ENCODE assay signal across 11 cellular contexts in the genomic region with DNA sequence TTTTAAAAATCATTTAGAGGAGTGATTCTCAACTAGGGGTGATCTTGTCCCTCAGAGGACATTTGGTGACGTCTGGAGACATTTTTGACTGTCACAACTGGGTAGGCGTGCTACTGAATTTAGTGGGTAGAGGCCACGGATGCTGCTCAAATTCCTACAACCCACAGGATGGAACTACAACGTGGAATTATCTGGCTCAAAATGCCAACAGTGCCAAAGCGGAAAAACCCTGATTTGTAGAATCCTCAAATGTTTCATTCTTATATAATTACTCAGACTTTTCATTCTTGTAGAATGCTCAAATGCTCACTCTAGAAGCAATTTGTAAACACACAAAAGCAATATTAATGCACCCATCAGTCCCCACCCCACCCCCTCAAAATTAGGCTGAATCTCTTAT.
DNase-seq lines count a peak whose midpoint lies in the region; ATAC-seq and TF ChIP-seq lines count a peak whose summit lies in the region.
"Had no signal": no experiment of that assay in that cellular context is flagged by ENCODE, and none has a peak within 500 bp of the region (broad histone marks: within the 10 kb centered on the region; RNA-seq: fewer than 3 reads in every experiment).

No MANE protein-coding gene starts in this region.

- peaks cover 34% of the 10 kb centered on the region for H3K4me1 Mint-ChIP-seq in mesothelial cell of epicardium

- H3K4me2 ChIP-seq in PC-3 (ENCODE audit: low read length): no peak overlapping the region

- peaks cover 17% of the 10 kb centered on the region for H3K4me1 ChIP-seq in PC-3 (ENCODE audit: insufficient read depth, low read length)

- H3K27ac Mint-ChIP-seq in mesothelial cell of epicardium: peak overlapping the region; percentile 67
- H3K27ac Mint-ChIP-seq: activated T-cell treated with anti-CD3 and anti-CD28 coated beads, Interleukin-2, amount 50 U/mL, for 24 hours had no signal

- POLR2A ChIA-PET in PC-3 (lab: Charles Lee; ENCODE audit: unreplicated experiment): no interaction called here

- no peak overlapping the region for H2AFZ ChIP-seq in PC-3 (ENCODE audit: low read length)

- no peaks in the 10 kb centered on the region for H3K9me3 ChIP-seq in PC-3 (ENCODE audit: low read length)

- H3K27me3 ChIP-seq in PC-3 (ENCODE audit: low read length): no peaks in the 10 kb centered on the region

- ATAC-seq in PC-3: peak; percentile 11; the same call in 1 of the 2 replicates

- no TSS peak for BruUV-seq in PC-3 (replicated peaks; lab: Mats Ljungman, UMichigan)

- intact Hi-C loops in PC-3 (cut with micrococcal nuclease): no loop called here

- peak; percentile 69 for DNase-seq in AG08395 (ENCODE audit: low spot score)
- no peak for DNase-seq in PC-3
- peak; percentile 64 for DNase-seq in choroid plexus epithelial cell (ENCODE audit: low read depth)
- no peak for DNase-seq in mesothelial cell of epicardium (ENCODE audit: low spot score in 2 of 2, unreplicated experiment in 2 of 2)
- no peak for DNase-seq in DMS53 (lab: John Stamatoyannopoulos, UW)
- DNase-seq in NCI-H2171 treated with DMSO at 0.1 percent for 48 hours (lab: John Stamatoyannopoulos, UW): no peak
- DNase-seq in NCI-H1105 (lab: John Stamatoyannopoulos, UW): no peak
- DNase-seq in NCI-H128 (lab: John Stamatoyannopoulos, UW; ENCODE audit: unreplicated experiment): no peak
- DNase-seq: activated T-cell treated with anti-CD3 and anti-CD28 coated beads, Interleukin-2, amount 50 U/mL, for 24 hours; DND-41 had no signal

- no peaks in the 10 kb centered on the region for H3K27me3 Mint-ChIP-seq in mesothelial cell of epicardium (ENCODE audit: low read depth)

- H3K4me3 ChIP-seq in PC-3 (ENCODE audit: low read length) (no peak overlapping the region), choroid plexus epithelial cell (ENCODE audit: low read depth, low read length) (no peak overlapping the region)

- H3K27ac ChIP-seq in PC-3 (ENCODE audit: low read length): no peak overlapping the region

- H3K79me2 ChIP-seq in PC-3 (ENCODE audit: low read length): no peaks in the 10 kb centered on the region

- TF ChIP-seq CTCF in PC-3 (conservative IDR thresholded peaks at IDR 0.05; ENCODE audit: low read depth, low read length) (no peak), choroid plexus epithelial cell (conservative IDR thresholded peaks at IDR 0.05; ENCODE audit: low read depth, low read length) (no peak), mesothelial cell of epicardium (IDR thresholded peaks at IDR 0.05; ENCODE audit: unreplicated experiment) (no peak)

- CTCF ChIA-PET in PC-3 (lab: Charles Lee): no interaction called here

- no peaks in the 10 kb centered on the region for H4K20me1 ChIP-seq in PC-3 (ENCODE audit: low read length)

- H3K9me2 ChIP-seq in PC-3 (replicated peaks; ENCODE audit: low read length): no peaks in the 10 kb centered on the region

- no peaks in the 10 kb centered on the region for H3K36me3 Mint-ChIP-seq in mesothelial cell of epicardium

- H3K9me3 Mint-ChIP-seq in mesothelial cell of epicardium: peaks cover 5% of the 10 kb centered on the region
- H3K9me3 Mint-ChIP-seq: activated T-cell treated with anti-CD3 and anti-CD28 coated beads, Interleukin-2, amount 50 U/mL, for 24 hours had no signal

- H3K9ac ChIP-seq in PC-3 (ENCODE audit: low read length): no peak overlapping the region

- no peaks in the 10 kb centered on the region for H3K36me3 ChIP-seq in PC-3 (ENCODE audit: low read depth, low read length)

- H3F3A ChIP-seq in PC-3 (ENCODE audit: low read length, unreplicated experiment): no peaks in the 10 kb centered on the region

- no peak overlapping the region for H3K4me3 Mint-ChIP-seq in mesothelial cell of epicardium
- H3K4me3 Mint-ChIP-seq: activated T-cell treated with anti-CD3 and anti-CD28 coated beads, Interleukin-2, amount 50 U/mL, for 24 hours; H9 had no signal

Comparison
In these comparisons a context has a peak if more than half of its experiments do, and no peak if none do; other contexts are left out.
1. DNase-seq: peak in AG08395 (single experiment) and choroid plexus epithelial cell (single experiment); none in PC-3 (single experiment), mesothelial cell of epicardium (0 of 2), DMS53 (single experiment), NCI-H2171 treated with DMSO at 0.1 percent for 48 hours (single experiment), NCI-H1105 (single experiment) and NCI-H128 (single experiment).